Comparison of ENCODE assay signal across 27 cellular contexts in genomic region chr7:44051611-44052220, GRCh38. TPM values are rescaled to one million over a fixed set of nuclear protein-coding genes. Genes with fewer than 3 reads are reported as not detected.
DNase-seq lines count a peak whose midpoint lies in the region; ATAC-seq and TF ChIP-seq lines count a peak whose summit lies in the region.
"Had no signal": no experiment of that assay in that cellular context is flagged by ENCODE, and none has a peak within 500 bp of the region (broad histone marks: within the 10 kb centered on the region; RNA-seq: fewer than 3 reads in every experiment).

No MANE protein-coding gene starts in this region.

- peaks cover 68% of the 10 kb centered on the region for H3K36me3 ChIP-seq in suprapubic skin

- no peak for ATAC-seq in activated CD8-positive, alpha-beta T cell treated with anti-CD3 and anti-CD28 coated beads for 36 hours
- peak; percentile 50 for ATAC-seq in esophagus mucosa
- ATAC-seq in Right ventricle myocardium superior (ENCODE audit: poor library complexity), result no peak
- ATAC-seq: activated CD4-positive, CD25-positive, alpha-beta regulatory T cell treated with anti-CD3 and anti-CD28 coated beads, Interleukin-2, amount 50 U/mL, for 24 hours; psoas muscle had no signal

- no peak overlapping the region for H3K4me3 ChIP-seq in suprapubic skin
- H3K4me3 ChIP-seq: adrenal gland, gastrocnemius medialis, psoas muscle, smooth muscle cell had no signal

- WGBS in suprapubic skin, result 93% methylated on average over 5 of the region's 5 CpGs

- H3K9me3 ChIP-seq in suprapubic skin, result no peaks in the 10 kb centered on the region
- H3K9me3 ChIP-seq: adrenal gland, gastrocnemius medialis, psoas muscle, SK-N-SH had no signal

- H3K4me1 Mint-ChIP-seq in activated naive CD4-positive, alpha-beta T cell treated with anti-CD3 and anti-CD28 coated beads for 36 hours (ENCODE audit: low read depth), result peaks cover 69% of the 10 kb centered on the region
- H3K4me1 Mint-ChIP-seq in activated CD8-positive, alpha-beta T cell treated with anti-CD3 and anti-CD28 coated beads for 36 hours (ENCODE audit: low read depth), result peaks cover 57% of the 10 kb centered on the region

- TF ChIP-seq EP300 in suprapubic skin (IDR thresholded peaks at IDR 0.05), result no peak

- POLR2A ChIA-PET in activated CD8-positive, alpha-beta T cell treated with anti-CD3 and anti-CD28 coated beads for 36 hours (lab: Charles Lee), result interaction anchor here (0.8 to 2.2 kb wide), 5 partner anchors 10 to 29 kb away, joined by 3 to 8 read pairs (median 5); partner anchors contain the start of gene PGAM2

- H3K4me3 Mint-ChIP-seq in activated naive CD4-positive, alpha-beta T cell treated with anti-CD3 and anti-CD28 coated beads for 36 hours, result no peak overlapping the region
- H3K4me3 Mint-ChIP-seq in activated CD8-positive, alpha-beta T cell treated with anti-CD3 and anti-CD28 coated beads for 36 hours, result no peak overlapping the region

- no peak for TF ChIP-seq CTCF in activated CD8-positive, alpha-beta T cell treated with anti-CD3 and anti-CD28 coated beads for 36 hours (IDR thresholded peaks at IDR 0.05)
- TF ChIP-seq CTCF in suprapubic skin (IDR thresholded peaks at IDR 0.05), result no peak

- TF ChIP-seq POLR2A in suprapubic skin (IDR thresholded peaks at IDR 0.05), result no peak

- H3K27ac ChIP-seq in suprapubic skin, result no peak overlapping the region
- H3K27ac ChIP-seq: adrenal gland, C4-2B, epithelial cell of prostate, KMS-11, psoas muscle had no signal

- no peaks in the 10 kb centered on the region for H3K27me3 Mint-ChIP-seq in activated naive CD4-positive, alpha-beta T cell treated with anti-CD3 and anti-CD28 coated beads for 36 hours (ENCODE audit: low read depth)
- no peaks in the 10 kb centered on the region for H3K27me3 Mint-ChIP-seq in activated CD8-positive, alpha-beta T cell treated with anti-CD3 and anti-CD28 coated beads for 36 hours

- no peaks in the 10 kb centered on the region for H3K27me3 ChIP-seq in suprapubic skin
- H3K27me3 ChIP-seq: adrenal gland, gastrocnemius medialis had no signal

- DNase-seq in activated naive CD4-positive, alpha-beta T cell treated with anti-CD3 and anti-CD28 coated beads for 36 hours, result no peak
- DNase-seq in activated naive CD4-positive, alpha-beta T cell treated with Interleukin-2 at 50 U/mL for 16 hours, result no peak
- no peak for DNase-seq in activated CD8-positive, alpha-beta T cell treated with anti-CD3 and anti-CD28 coated beads for 36 hours
- peak; percentile 38 to 45 for DNase-seq in suprapubic skin (ENCODE audit: low spot score in 2 of 2)
- no peak for DNase-seq in NCI-H2227 (lab: John Stamatoyannopoulos, UW; ENCODE audit: unreplicated experiment)
- DNase-seq in T1000 (lab: John Stamatoyannopoulos, UW), result no peak
- DNase-seq in Right ventricle myocardium superior, result no peak
- DNase-seq: dermis blood vessel endothelial cell; mesenchymal stem cell; MV-4-11; NCI-H187 treated with DMSO at 0.1 percent for 48 hours; NK-92 treated with Interleukin-12 subunit alpha and Interleukin-12 subunit beta, amount 100 ng/mL, for 24 hours; SK-N-SH; stimulated activated CD4-positive, alpha-beta T cell treated with anti-CD3 and anti-CD28 coated beads, Interleukin-4, amount 100 ng/mL, for 24 hours; T-helper 9 cell had no signal

- peaks cover 41% of the 10 kb centered on the region for H3K36me3 Mint-ChIP-seq in activated naive CD4-positive, alpha-beta T cell treated with anti-CD3 and anti-CD28 coated beads for 36 hours (ENCODE audit: low read depth)
- peaks cover 53% of the 10 kb centered on the region for H3K36me3 Mint-ChIP-seq in activated CD8-positive, alpha-beta T cell treated with anti-CD3 and anti-CD28 coated beads for 36 hours (ENCODE audit: low read depth)

- CTCF ChIA-PET in activated naive CD4-positive, alpha-beta T cell treated with anti-CD3 and anti-CD28 coated beads for 36 hours (lab: Charles Lee), result interaction anchor here (1.1 to 1.3 kb wide), 2 partner anchors 14 to 32 kb away, joined by 3 to 4 read pairs; partner anchors contain the start of gene PGAM2
- CTCF ChIA-PET in activated CD8-positive, alpha-beta T cell treated with anti-CD3 and anti-CD28 coated beads for 36 hours (lab: Charles Lee), result interaction anchor here (0.8 to 1.1 kb wide), 3 partner anchors 9 to 19 kb away, joined by 3 to 4 read pairs (median 3); no protein-coding TSS in a partner anchor

- peaks cover 6% of the 10 kb centered on the region for H3K4me1 ChIP-seq in suprapubic skin
- H3K4me1 ChIP-seq: adrenal gland had no signal

- no peaks in the 10 kb centered on the region for H3K9me3 Mint-ChIP-seq in activated naive CD4-positive, alpha-beta T cell treated with anti-CD3 and anti-CD28 coated beads for 36 hours
- H3K9me3 Mint-ChIP-seq in activated CD8-positive, alpha-beta T cell treated with anti-CD3 and anti-CD28 coated beads for 36 hours, result no peaks in the 10 kb centered on the region

- peak overlapping the region; percentile 80 for H3K27ac Mint-ChIP-seq in activated naive CD4-positive, alpha-beta T cell treated with anti-CD3 and anti-CD28 coated beads for 36 hours
- H3K27ac Mint-ChIP-seq in activated CD8-positive, alpha-beta T cell treated with anti-CD3 and anti-CD28 coated beads for 36 hours, result peak overlapping the region; percentile 57

- intact Hi-C loops in activated naive CD4-positive, alpha-beta T cell treated with anti-CD3 and anti-CD28 coated beads for 36 hours (cut with micrococcal nuclease), result no loop called here
- intact Hi-C loops in activated CD8-positive, alpha-beta T cell treated with anti-CD3 and anti-CD28 coated beads for 36 hours (cut with micrococcal nuclease), result no loop called here
- intact Hi-C loops in Right ventricle myocardium superior (cut with DNase I), result no loop called here

RNA-seq across cellular contexts. Expression of gene DBNL, which starts 7.2 kb away (rescaled TPM):
- 10 to 100 TPM; 82.3 TPM for total RNA-seq in activated naive CD4-positive, alpha-beta T cell treated with anti-CD3 and anti-CD28 coated beads for 36 hours
- total RNA-seq in activated CD8-positive, alpha-beta T cell treated with anti-CD3 and anti-CD28 coated beads for 36 hours, result 100 to 1,000 TPM; 108 to 110 TPM
- total RNA-seq in esophagus mucosa, result 157 TPM
- 100 to 1,000 TPM in 1 of 4 donors, 10 to 100 TPM in 3; 95.7 to 133 (median 98.2) TPM for total RNA-seq in suprapubic skin
- 28.0 TPM for total RNA-seq in Right ventricle myocardium superior

RNA-seq across cellular contexts. Expression of gene PGAM2, which starts 13.7 kb away (rescaled TPM):
- under 1 TPM in 1 of 2 experiments, not detected in 1; 0.24 TPM for total RNA-seq in activated naive CD4-positive, alpha-beta T cell treated with anti-CD3 and anti-CD28 coated beads for 36 hours
- total RNA-seq in activated CD8-positive, alpha-beta T cell treated with anti-CD3 and anti-CD28 coated beads for 36 hours, result under 1 TPM in 1 of 2 experiments, not detected in 1; 0.49 TPM
- 2.6 TPM for total RNA-seq in esophagus mucosa
- 1 to 10 TPM in 2 of 4 donors, not detected in 2; 2.3 to 5.0 TPM for total RNA-seq in suprapubic skin
- total RNA-seq in Right ventricle myocardium superior, result 1,131 TPM
- total RNA-seq: A673, kidney epithelial cell, NCI-H460, smooth muscle cell had no signal

RNA-seq across cellular contexts. Expression of gene POLM, which starts 30.6 kb away (rescaled TPM):
- total RNA-seq in activated naive CD4-positive, alpha-beta T cell treated with anti-CD3 and anti-CD28 coated beads for 36 hours, result 10 to 100 TPM; 27.1 to 29.4 TPM
- 10 to 100 TPM; 35.4 to 37.2 TPM for total RNA-seq in activated CD8-positive, alpha-beta T cell treated with anti-CD3 and anti-CD28 coated beads for 36 hours
- total RNA-seq in esophagus mucosa (14.8 TPM), suprapubic skin (10 to 100 TPM; 38.0 to 77.6 (median 56.9) TPM), Right ventricle myocardium superior (15.5 TPM)

RNA-seq across cellular contexts. Expression of gene AEBP1, which starts 52.4 kb away (rescaled TPM):
- 10 to 100 TPM; 10.1 to 10.8 TPM for total RNA-seq in activated naive CD4-positive, alpha-beta T cell treated with anti-CD3 and anti-CD28 coated beads for 36 hours
- 10 to 100 TPM; 29.1 to 30.4 TPM for total RNA-seq in activated CD8-positive, alpha-beta T cell treated with anti-CD3 and anti-CD28 coated beads for 36 hours
- total RNA-seq in esophagus mucosa (6.7 TPM), suprapubic skin (10 to 100 TPM; 24.3 to 74.0 (median 43.3) TPM), Right ventricle myocardium superior (12.4 TPM)
- total RNA-seq: NCI-H460 had no signal

RNA-seq across cellular contexts. Expression of gene SPDYE1, which starts 54.0 kb away (rescaled TPM):
- not detected for total RNA-seq in activated naive CD4-positive, alpha-beta T cell treated with anti-CD3 and anti-CD28 coated beads for 36 hours
- not detected for total RNA-seq in activated CD8-positive, alpha-beta T cell treated with anti-CD3 and anti-CD28 coated beads for 36 hours
- total RNA-seq in esophagus mucosa (not detected), suprapubic skin (not detected), Right ventricle myocardium superior (not detected)
- total RNA-seq: A673, dermis blood vessel endothelial cell, gastrocnemius medialis, kidney epithelial cell, NCI-H460, psoas muscle, smooth muscle cell had no signal

Comparison
In these comparisons a context has a peak if more than half of its experiments do, and no peak if none do; other contexts are left out.
1. DNase-seq: peak in suprapubic skin (2 of 2); none in activated naive CD4-positive, alpha-beta T cell treated with anti-CD3 and anti-CD28 coated beads for 36 hours (single experiment), activated naive CD4-positive, alpha-beta T cell treated with Interleukin-2 at 50 U/mL for 16 hours (single experiment), activated CD8-positive, alpha-beta T cell treated with anti-CD3 and anti-CD28 coated beads for 36 hours (single experiment), NCI-H2227 (single experiment), T1000 (single experiment) and Right ventricle myocardium superior (single experiment).
2. RNA of gene PGAM2, which starts 13.7 kb away (total RNA-seq): 1,131 TPM in Right ventricle myocardium superior (single experiment); 2.6 TPM in esophagus mucosa (single experiment), 2.3 to 5.0 TPM in suprapubic skin, 0.49 TPM in activated CD8-positive, alpha-beta T cell treated with anti-CD3 and anti-CD28 coated beads for 36 hours and 0.24 TPM in activated naive CD4-positive, alpha-beta T cell treated with anti-CD3 and anti-CD28 coated beads for 36 hours; every median in the first group is over 100 times any median in the second.